ENCODE assay signal across 8 cellular contexts in genomic region chr12:50517456-50518048, GRCh38.
DNase-seq lines count a peak whose midpoint lies in the region; ATAC-seq, FAIRE-seq and TF ChIP-seq lines count a peak whose summit lies in the region.

No MANE protein-coding gene starts in this region.

- ATAC-seq in GM19452 (IDR thresholded peaks at IDR 0.05; ENCODE audit: unreplicated experiment) (peak; percentile 72), HG03460 (IDR thresholded peaks at IDR 0.05; ENCODE audit: unreplicated experiment) (peak; percentile 67)

- H3K9me3 ChIP-seq in BLaER1 (peaks cover 13% of the 10 kb centered on the region; the same call in 1 of the 2 replicates), adipocyte (ENCODE audit: control insufficient read depth, low read length) (no peaks in the 10 kb centered on the region)

- H3K36me3 ChIP-seq in BLaER1 (peaks cover 33% of the 10 kb centered on the region), adipocyte (ENCODE audit: control insufficient read depth, insufficient read depth, low read length, severe bottlenecking) (no peaks in the 10 kb centered on the region)

- H3K4me1 ChIP-seq in BLaER1 = peaks cover 45% of the 10 kb centered on the region
- peaks cover 7% of the 10 kb centered on the region for H3K4me1 ChIP-seq in adipocyte (ENCODE audit: control insufficient read depth, insufficient read depth, low read length)

- H3K27me3 ChIP-seq in BLaER1 (no peaks in the 10 kb centered on the region), adipocyte (replicated peaks; ENCODE audit: control insufficient read depth, insufficient read depth, low read length) (no peaks in the 10 kb centered on the region)

- DNase-seq in adipocyte (ENCODE audit: low read depth) (peak; percentile 24), medulla oblongata (ENCODE audit: extremely low spot score) (peak; percentile 82), D721Med (ENCODE audit: insufficient read length, low spot score) (no peak), DMS153 treated with DMSO at 0.1 percent for 48 hours (lab: John Stamatoyannopoulos, UW; ENCODE audit: unreplicated experiment) (no peak), hypothalamus (lab: John Stamatoyannopoulos, UW) (no peak)

- H3K4me3 ChIP-seq in BLaER1 (no peak overlapping the region), adipocyte (ENCODE audit: low read length) (peak overlapping the region; percentile 25)

- no peak for FAIRE-seq in D721Med (lab: Jason Lieb, UNC)

- peak overlapping the region; percentile 14; the same call in 1 of the 2 replicates for H3K27ac ChIP-seq in BLaER1

- TF ChIP-seq CTCF in D721Med (IDR thresholded peaks at IDR 0.05; ENCODE audit: insufficient read depth, missing control alignments) = no peak

- peak overlapping the region; percentile 69 for H3K4me2 ChIP-seq in BLaER1

- H3K9ac ChIP-seq in BLaER1 (0 out of 2 replicates have a peak overlapping the region, but pooled peaks have one; percentile 40), adipocyte (ENCODE audit: low read length) (no peak overlapping the region)

- peaks cover 76% of the 10 kb centered on the region for H4K20me1 ChIP-seq in BLaER1

Comparison
In these comparisons a context has a peak if more than half of its experiments do, and no peak if none do; other contexts are left out.
1. DNase-seq: peak in adipocyte (single experiment) and medulla oblongata (single experiment); none in D721Med (single experiment), DMS153 treated with DMSO at 0.1 percent for 48 hours (single experiment) and hypothalamus (0 of 51).